ENCODE assay signal across 28 cellular contexts in genomic region chr16:12704492-12705111, GRCh38.
"Had no signal": no experiment of that assay in that cellular context is flagged by ENCODE, and none has a peak within 500 bp of the region (broad histone marks: within the 10 kb centered on the region; RNA-seq: fewer than 3 reads in every experiment).

No MANE protein-coding gene starts in this region.

- H3K36me3 ChIP-seq: adrenal gland, WERI-Rb-1 had no signal

- FAIRE-seq: colon, endometrium, endothelial cell of umbilical vein had no signal

- H3K9me3 ChIP-seq: adrenal gland, body of pancreas, esophagus squamous epithelium had no signal

- H3K4me1 ChIP-seq: adrenal gland, body of pancreas, esophagus squamous epithelium had no signal

- H3K4me3 ChIP-seq: adrenal gland, body of pancreas, esophagus squamous epithelium had no signal

- DNase-seq: activated B cell treated with CpG ODN at 0.5 μM for 24 hours; activated CD4-positive, alpha-beta T cell treated with anti-CD3 and anti-CD28 coated beads for 48 hours; activated CD4-positive, alpha-beta T cell treated with anti-CD3 and anti-CD28 coated beads, Interleukin-2, amount 50 U/mL, for 1 hour; activated CD4-positive, alpha-beta T cell treated with anti-CD3 and anti-CD28 coated beads, Interleukin-2, amount 50 U/mL, for 48 hours; activated CD8-positive, alpha-beta T cell treated with anti-CD3 and anti-CD28 coated beads for 36 hours; activated effector memory CD4-positive, alpha-beta T cell treated with anti-CD3 and anti-CD28 coated beads, Interleukin-2, amount 50 U/mL, for 16 hours; activated naive CD4-positive, alpha-beta T cell treated with anti-CD3 and anti-CD28 coated beads for 36 hours; activated naive CD8-positive, alpha-beta T cell treated with anti-CD3 and anti-CD28 coated beads for 36 hours; activated naive CD8-positive, alpha-beta T cell treated with anti-CD3 and anti-CD28 coated beads, Interleukin-2, amount 50 U/mL, for 24 hours; activated T-cell treated with anti-CD3 and anti-CD28 coated beads, Interleukin-2, amount 50 U/mL, for 1 hour; activated T-cell treated with anti-CD3 and anti-CD28 coated beads, Interleukin-2, amount 50 U/mL, for 48 hours; amygdala; aorta; body of pancreas; caudate nucleus; effector CD8-positive, alpha-beta T cell; esophagus squamous epithelium; foreskin melanocyte; T-helper 1 cell; T-helper 17 cell; T1000; WERI-Rb-1 had no signal

- ATAC-seq: activated CD4-positive, CD25-positive, alpha-beta regulatory T cell treated with anti-CD3 and anti-CD28 coated beads, Interleukin-2, amount 50 U/mL, for 24 hours; activated CD8-positive, alpha-beta T cell treated with anti-CD3 and anti-CD28 coated beads for 36 hours; activated naive CD8-positive, alpha-beta T cell treated with anti-CD3 and anti-CD28 coated beads, Interleukin-2, amount 50 U/mL, for 24 hours; body of pancreas; T-helper 17 cell had no signal

- H3K27me3 ChIP-seq: adrenal gland, body of pancreas, esophagus squamous epithelium had no signal

- H3K27ac ChIP-seq: adrenal gland, body of pancreas, epithelial cell of prostate, esophagus squamous epithelium, WERI-Rb-1 had no signal
